ENCODE assay signal across 1 cellular context in the genomic region with DNA sequence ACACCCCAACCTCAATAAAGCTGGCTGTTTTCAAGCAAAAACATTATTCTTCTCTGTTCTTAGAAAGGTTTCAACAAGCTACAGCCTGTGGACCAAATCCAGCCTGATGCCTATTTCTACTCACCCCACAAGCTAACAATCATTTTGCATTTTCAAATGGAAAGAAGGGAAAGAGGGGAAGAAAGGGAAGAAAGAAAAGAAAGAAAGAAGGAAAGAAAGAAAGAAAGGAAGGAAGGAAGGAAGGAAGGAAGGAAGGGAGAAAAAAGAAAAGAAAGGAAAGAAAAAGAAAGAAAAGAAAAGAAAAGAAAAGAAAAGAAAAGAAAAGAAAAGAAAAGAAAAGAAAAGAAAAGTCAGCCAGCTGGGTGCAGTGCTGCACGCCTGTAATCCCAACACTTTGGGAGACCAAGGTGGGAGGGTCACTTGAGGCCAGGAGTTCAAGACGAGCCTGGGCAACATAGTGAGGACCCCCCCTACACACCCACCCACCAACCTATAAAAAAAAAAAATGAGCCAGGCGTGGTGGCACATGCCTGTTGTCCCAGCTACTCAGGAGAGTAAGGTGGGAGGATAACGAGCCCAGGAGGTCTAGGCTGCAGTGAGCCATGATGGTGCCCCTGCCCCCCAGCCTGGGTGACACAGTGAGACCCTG.
TF ChIP-seq lines count a peak whose summit lies in the region.

No MANE protein-coding gene starts in this region.

TF ChIP-seq in HEK293, 187 proteins besides CTCF, POLR2A, EP300 and RAD21 (continued from another document):
- peak; percentile 90 for TF ChIP-seq PRDM1 (tag by site-specific recombination; IDR thresholded peaks at IDR 0.05)
- TF ChIP-seq ZNF600 (tag by site-specific recombination; IDR thresholded peaks at IDR 0.05) = no peak
